In genomic region chr1:184935919-184936798, GRCh38 we compare ENCODE assay signal across 2 cellular contexts.
TF ChIP-seq lines count a peak whose summit lies in the region.

No MANE protein-coding gene starts in this region.

TF ChIP-seq in IMR-90, 13 proteins besides CTCF, POLR2A, EP300 and RAD21:
- TF ChIP-seq USF2 (IDR thresholded peaks at IDR 0.05; ENCODE audit: low read depth, low read length) (no peak), CEBPB (IDR thresholded peaks at IDR 0.05; ENCODE audit: low read depth, low read length) (no peak), MXI1 (IDR thresholded peaks at IDR 0.05; ENCODE audit: borderline replicate concordance, low read depth, low read length) (no peak), ELK1 (IDR thresholded peaks at IDR 0.05; ENCODE audit: borderline replicate concordance, low read depth, low read length) (no peak), BHLHE40 (IDR thresholded peaks at IDR 0.05; ENCODE audit: low read depth, low read length) (no peak), MAFK (IDR thresholded peaks at IDR 0.05; ENCODE audit: low read depth, low read length) (no peak), NFE2L2 (IDR thresholded peaks at IDR 0.05; ENCODE audit: low read depth, low read length) (no peak), SMC3 (IDR thresholded peaks at IDR 0.05; ENCODE audit: low read depth, low read length) (no peak), RFX5 (IDR thresholded peaks at IDR 0.05; ENCODE audit: low read depth, low read length) (no peak), CHD1 (IDR thresholded peaks at IDR 0.05; ENCODE audit: low read depth, low read length) (no peak), FOS (IDR thresholded peaks at IDR 0.05; ENCODE audit: low read depth, low read length) (no peak), MAZ (IDR thresholded peaks at IDR 0.05; ENCODE audit: borderline replicate concordance, low read depth, low read length) (no peak), RCOR1 (IDR thresholded peaks at IDR 0.05; ENCODE audit: insufficient replicate concordance, low read length) (no peak)

TF ChIP-seq in K562, 482 proteins besides CTCF, POLR2A, EP300 and RAD21:
- no peak for TF ChIP-seq ZNF316 (IDR thresholded peaks at IDR 0.05)
- no peak for TF ChIP-seq ZNF830 (CRISPR knock-in tag; IDR thresholded peaks at IDR 0.05)
TF ChIP-seq in K562: peak in this region for 0.
